In genomic region chr1:217660353-217661062, GRCh38 we compare ENCODE assay signal across 1 cellular context.
TF ChIP-seq lines count a peak whose summit lies in the region.

No MANE protein-coding gene starts in this region.

TF ChIP-seq in IMR-90, 13 proteins besides CTCF, POLR2A, EP300 and RAD21 (continued from another document):
- TF ChIP-seq NFE2L2 (IDR thresholded peaks at IDR 0.05; ENCODE audit: low read depth, low read length) (no peak), CEBPB (IDR thresholded peaks at IDR 0.05; ENCODE audit: low read depth, low read length) (peak; percentile 91)
TF ChIP-seq in IMR-90: peak in this region for 5.
